ENCODE assay signal across 8 cellular contexts in the genomic region with DNA sequence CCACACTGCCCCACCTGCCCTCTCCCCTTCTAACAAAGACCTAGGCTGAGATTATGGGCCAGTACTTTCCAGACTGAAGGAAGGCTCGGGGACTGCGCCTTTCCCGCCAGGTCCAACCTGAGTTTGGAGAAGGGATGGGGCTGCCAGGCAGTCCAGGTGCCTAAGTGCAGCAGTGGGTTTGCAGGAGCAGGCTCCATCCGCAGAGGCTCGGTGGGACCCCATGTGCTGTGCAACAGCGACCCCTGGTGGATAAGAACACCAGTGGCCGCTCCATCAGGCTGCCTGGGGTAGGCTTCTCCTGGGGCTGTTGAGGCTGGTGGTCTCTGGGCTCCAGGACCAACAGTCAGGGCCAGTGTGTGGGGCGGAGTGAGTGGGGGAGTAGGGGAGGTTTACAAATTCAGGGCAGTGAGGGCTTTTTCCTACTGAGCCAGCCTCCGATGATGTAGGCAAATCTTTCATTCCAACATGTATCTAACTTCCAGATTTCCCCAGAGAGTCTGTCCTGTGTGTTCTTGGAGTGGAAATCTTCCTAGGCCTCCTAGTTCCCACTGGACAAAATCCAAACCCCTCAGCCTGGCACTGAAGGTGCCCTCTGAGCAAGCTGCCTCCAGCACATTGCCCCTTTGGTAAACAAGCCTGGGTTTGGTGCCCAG.
A peak's percentile ranks its signal among the peaks of the same experiment; 100 is the strongest.
DNase-seq lines count a peak whose midpoint lies in the region; ATAC-seq and TF ChIP-seq lines count a peak whose summit lies in the region.

No MANE protein-coding gene starts in this region.

- H3K27me3 ChIP-seq in H7 (ENCODE audit: control insufficient read depth, insufficient read depth, low read length) (no peaks in the 10 kb centered on the region), SU-DHL-6 (ENCODE audit: low read length) (no peaks in the 10 kb centered on the region), cardiac muscle cell (no peaks in the 10 kb centered on the region), psoas muscle (ENCODE audit: insufficient read depth in 3 of 3, low read length in 2 of 3) (no peaks in the 10 kb centered on the region)

- intact Hi-C loops in psoas muscle (cut with DNase I), result loop anchor here (1.0 to 10.0 kb wide), 5 partner anchors 107 to 304 kb away; partner anchors contain the start of gene CALCA (in 2 of the 2)

- H3K9me3 ChIP-seq in SU-DHL-6 (ENCODE audit: insufficient read depth, low read length), result no peaks in the 10 kb centered on the region
- H3K9me3 ChIP-seq in cardiac muscle cell (ENCODE audit: low read depth), result no peaks in the 10 kb centered on the region
- no peaks in the 10 kb centered on the region for H3K9me3 ChIP-seq in psoas muscle

- H3K9me3 Mint-ChIP-seq in activated naive CD8-positive, alpha-beta T cell treated with anti-CD3 and anti-CD28 coated beads for 36 hours, result no peaks in the 10 kb centered on the region

- no peaks in the 10 kb centered on the region for H3K79me2 ChIP-seq in SU-DHL-6 (ENCODE audit: insufficient read depth, low read length)

- no peaks in the 10 kb centered on the region for H4K20me1 ChIP-seq in SU-DHL-6 (ENCODE audit: low read depth, low read length)

- H3K27ac ChIP-seq in SU-DHL-6 (ENCODE audit: low read depth, low read length) (no peak overlapping the region), cardiac muscle cell (no peak overlapping the region), psoas muscle (no peak overlapping the region)

- TF ChIP-seq CTCF in GM12873 (IDR thresholded peaks at IDR 0.05; ENCODE audit: insufficient read depth, low read depth, low read length, missing control alignments) (peak; percentile 93), LNCaP clone FGC (IDR thresholded peaks at IDR 0.05; ENCODE audit: control insufficient read depth, extremely low read depth, insufficient read depth) (peak; percentile 93), SU-DHL-6 (IDR thresholded peaks at IDR 0.05; ENCODE audit: insufficient read depth, low read length, poor library complexity, severe bottlenecking) (peak; percentile 95), cardiac muscle cell (IDR thresholded peaks at IDR 0.05; ENCODE audit: low read depth, low read length) (peak; percentile 87), psoas muscle (IDR thresholded peaks at IDR 0.05) (peak; percentile 95)

- no peak overlapping the region for H3K4me2 ChIP-seq in SU-DHL-6 (ENCODE audit: low read depth, low read length, poor library complexity, severe bottlenecking)

- no peaks in the 10 kb centered on the region for H3K36me3 ChIP-seq in H7 (replicated peaks; ENCODE audit: control insufficient read depth, insufficient read depth, low read length)
- H3K36me3 ChIP-seq in SU-DHL-6 (ENCODE audit: low read length), result no peaks in the 10 kb centered on the region
- H3K36me3 ChIP-seq in cardiac muscle cell, result no peaks in the 10 kb centered on the region
- no peaks in the 10 kb centered on the region for H3K36me3 ChIP-seq in psoas muscle (ENCODE audit: insufficient read depth in 1 of 2, low read depth in 1 of 2)

- H3K27me3 Mint-ChIP-seq in activated naive CD8-positive, alpha-beta T cell treated with anti-CD3 and anti-CD28 coated beads for 36 hours, result no peaks in the 10 kb centered on the region

- H3K4me3 Mint-ChIP-seq in activated naive CD8-positive, alpha-beta T cell treated with anti-CD3 and anti-CD28 coated beads for 36 hours, result no peak overlapping the region

- H3K27ac Mint-ChIP-seq in activated naive CD8-positive, alpha-beta T cell treated with anti-CD3 and anti-CD28 coated beads for 36 hours, result no peak overlapping the region

- no peak overlapping the region for H3K9ac ChIP-seq in SU-DHL-6 (ENCODE audit: low read length)

- H3K4me3 ChIP-seq in H7 (ENCODE audit: insufficient read depth, low read depth, low read length), result no peak overlapping the region
- no peak overlapping the region for H3K4me3 ChIP-seq in LNCaP clone FGC (ENCODE audit: low read depth, low read length)
- no peak overlapping the region for H3K4me3 ChIP-seq in SU-DHL-6 (ENCODE audit: insufficient read depth, low read length, poor library complexity, severe bottlenecking)
- H3K4me3 ChIP-seq in cardiac muscle cell, result no peak overlapping the region
- H3K4me3 ChIP-seq in psoas muscle, result no peak overlapping the region

- ATAC-seq in psoas muscle, result peak; percentile 91 to 97 (median 94)

- H2AFZ ChIP-seq in SU-DHL-6 (ENCODE audit: low read depth, low read length, severe bottlenecking), result no peak overlapping the region

- H3K4me1 Mint-ChIP-seq in activated naive CD8-positive, alpha-beta T cell treated with anti-CD3 and anti-CD28 coated beads for 36 hours, result no peaks in the 10 kb centered on the region

- H3K4me1 ChIP-seq in cardiac muscle cell (ENCODE audit: low read depth) (no peaks in the 10 kb centered on the region), psoas muscle (no peaks in the 10 kb centered on the region)

- no peaks in the 10 kb centered on the region for H3K36me3 Mint-ChIP-seq in activated naive CD8-positive, alpha-beta T cell treated with anti-CD3 and anti-CD28 coated beads for 36 hours

- WGBS in psoas muscle, 3 donors, result 15 to 17% (median 15%) methylated on average over 8 to 9 of the region's 9 CpGs

- no peaks in the 10 kb centered on the region for H3K9me2 ChIP-seq in SU-DHL-6 (replicated peaks; ENCODE audit: insufficient read depth, low read length)

- DNase-seq in H7 (peak; percentile 91), LNCaP clone FGC (ENCODE audit: low read depth) (peak; percentile 30), cardiac muscle cell (ENCODE audit: low read depth in 1 of 2, low spot score in 1 of 2) (peak; percentile 73 to 87), psoas muscle (peak; percentile 64 to 79), GF-D8 (lab: John Stamatoyannopoulos, UW) (no peak)
- peak; percentile 69 for DNase-seq in activated naive CD8-positive, alpha-beta T cell treated with anti-CD3 and anti-CD28 coated beads for 36 hours

- no peaks in the 10 kb centered on the region for H3F3A ChIP-seq in SU-DHL-6 (ENCODE audit: insufficient read depth)
